Comparison of ENCODE assay signal across 9 cellular contexts in genomic region chr2:162123806-162124758, GRCh38. TPM values are rescaled to one million over a fixed set of nuclear protein-coding genes. Genes with fewer than 3 reads are reported as not detected.
DNase-seq lines count a peak whose midpoint lies in the region; ATAC-seq and TF ChIP-seq lines count a peak whose summit lies in the region.
"Had no signal": no experiment of that assay in that cellular context is flagged by ENCODE, and none has a peak within 500 bp of the region (broad histone marks: within the 10 kb centered on the region; RNA-seq: fewer than 3 reads in every experiment).

No MANE protein-coding gene starts in this region.

- DNase-seq in activated CD4-positive, alpha-beta T cell treated with anti-CD3 and anti-CD28 coated beads, Interleukin-2, amount 10 ng/mL, durations not matched to agents 7 days and 5 days: peak; percentile 42
- DNase-seq in activated CD4-positive, alpha-beta T cell treated with anti-CD3 and anti-CD28 coated beads for 36 hours: no peak
- DNase-seq in NCI-H526 treated with DMSO at 0.1 percent for 48 hours (lab: John Stamatoyannopoulos, UW): peak; percentile 39
- DNase-seq in cardiac fibroblast (ENCODE audit: low read depth in 2 of 2): peak; percentile 77 to 86
- DNase-seq in left colon: no peak
- no peak for DNase-seq in aorta

- H3K4me3 ChIP-seq in cardiac fibroblast (replicated peaks in 1 of 2; ENCODE audit: low read depth in 2 of 2, low read length in 2 of 2): no peak overlapping the region
- no peak overlapping the region for H3K4me3 ChIP-seq in aorta (ENCODE audit: low read length in 2 of 2)

- H3K9me3 ChIP-seq in aorta (ENCODE audit: control insufficient read depth, low read length): no peaks in the 10 kb centered on the region

- no peaks in the 10 kb centered on the region for H3K9me3 Mint-ChIP-seq in activated CD4-positive, alpha-beta T cell treated with anti-CD3 and anti-CD28 coated beads, Interleukin-2, amount 10 ng/mL, durations not matched to agents 7 days and 5 days
- no peaks in the 10 kb centered on the region for H3K9me3 Mint-ChIP-seq in activated CD4-positive, alpha-beta T cell treated with anti-CD3 and anti-CD28 coated beads for 36 hours (ENCODE audit: low read depth)

- no peaks in the 10 kb centered on the region for H3K27me3 ChIP-seq in aorta (ENCODE audit: control insufficient read depth in 1 of 2, insufficient read depth in 2 of 2, low read length in 1 of 2)

- H3K4me1 ChIP-seq in aorta (ENCODE audit: control insufficient read depth in 1 of 2, insufficient read depth in 2 of 2, low read length in 2 of 2): no peaks in the 10 kb centered on the region

- no peak overlapping the region for H3K27ac ChIP-seq in aorta (ENCODE audit: low read depth in 1 of 2, low read length in 2 of 2)

- 26 to 30% methylated on average over 9 of the region's 9 CpGs for WGBS in aorta, 2 donors

- POLR2A ChIA-PET in activated CD4-positive, alpha-beta T cell treated with anti-CD3 and anti-CD28 coated beads, Interleukin-2, amount 10 ng/mL, durations not matched to agents 7 days and 5 days (lab: Charles Lee): no interaction called here
- POLR2A ChIA-PET in activated CD4-positive, alpha-beta T cell treated with anti-CD3 and anti-CD28 coated beads for 36 hours (lab: Charles Lee): no interaction called here

- H3K4me1 Mint-ChIP-seq in activated CD4-positive, alpha-beta T cell treated with anti-CD3 and anti-CD28 coated beads, Interleukin-2, amount 10 ng/mL, durations not matched to agents 7 days and 5 days: peaks cover 40% of the 10 kb centered on the region
- peaks cover 15% of the 10 kb centered on the region for H3K4me1 Mint-ChIP-seq in activated CD4-positive, alpha-beta T cell treated with anti-CD3 and anti-CD28 coated beads for 36 hours

- no peak for ATAC-seq in activated CD4-positive, alpha-beta T cell treated with anti-CD3 and anti-CD28 coated beads for 36 hours
- ATAC-seq in HG03175 (IDR thresholded peaks at IDR 0.05; ENCODE audit: unreplicated experiment) (peak; percentile 37), left colon (peak; percentile 54), aorta (ENCODE audit: low FRiP score) (peak; percentile 72), HG03460 (IDR thresholded peaks at IDR 0.05; ENCODE audit: unreplicated experiment) (no peak)

- peak; percentile 53 for TF ChIP-seq CTCF in cardiac fibroblast (IDR thresholded peaks at IDR 0.05; ENCODE audit: low read depth, low read length)

- no peak overlapping the region for H3K4me3 Mint-ChIP-seq in activated CD4-positive, alpha-beta T cell treated with anti-CD3 and anti-CD28 coated beads, Interleukin-2, amount 10 ng/mL, durations not matched to agents 7 days and 5 days
- H3K4me3 Mint-ChIP-seq in activated CD4-positive, alpha-beta T cell treated with anti-CD3 and anti-CD28 coated beads for 36 hours: no peak overlapping the region

- intact Hi-C loops in activated CD4-positive, alpha-beta T cell treated with anti-CD3 and anti-CD28 coated beads for 36 hours (cut with DNase I, micrococcal nuclease): loop anchor here (1.0 to 5.0 kb wide), 7 partner anchors 52 to 538 kb away; partner anchors contain the start of gene DPP4 (in 1 of the 2)
- intact Hi-C loops in left colon (cut with DNase I, micrococcal nuclease) (loop anchor here in 1 of 2 donors (5.0 to 10.0 kb wide), 2 partner anchors 117 to 539 kb away; no protein-coding TSS in a partner anchor), aorta (cut with DNase I) (loop anchor here (2.0 to 10.0 kb wide), 3 partner anchors 115 to 539 kb away; no protein-coding TSS in a partner anchor)

- H3K36me3 Mint-ChIP-seq in activated CD4-positive, alpha-beta T cell treated with anti-CD3 and anti-CD28 coated beads, Interleukin-2, amount 10 ng/mL, durations not matched to agents 7 days and 5 days (ENCODE audit: low read depth): no peaks in the 10 kb centered on the region
- no peaks in the 10 kb centered on the region for H3K36me3 Mint-ChIP-seq in activated CD4-positive, alpha-beta T cell treated with anti-CD3 and anti-CD28 coated beads for 36 hours (ENCODE audit: low read depth)

- H3K36me3 ChIP-seq in aorta (ENCODE audit: control insufficient read depth in 1 of 2, insufficient read depth in 2 of 2, low read length in 1 of 2): no peaks in the 10 kb centered on the region

- CTCF ChIA-PET in activated CD4-positive, alpha-beta T cell treated with anti-CD3 and anti-CD28 coated beads, Interleukin-2, amount 10 ng/mL, durations not matched to agents 7 days and 5 days (lab: Charles Lee): interaction anchor here (0.5 to 2.5 kb wide), 4 partner anchors 9 to 476 kb away, joined by 3 to 9 read pairs (median 4); no protein-coding TSS in a partner anchor
- CTCF ChIA-PET in activated CD4-positive, alpha-beta T cell treated with anti-CD3 and anti-CD28 coated beads for 36 hours (lab: Charles Lee): interaction anchor here (0.6 to 4.7 kb wide), 23 partner anchors 8 to 536 kb away, joined by 3 to 35 read pairs (median 4); no protein-coding TSS in a partner anchor

- no peak overlapping the region for H3K27ac Mint-ChIP-seq in activated CD4-positive, alpha-beta T cell treated with anti-CD3 and anti-CD28 coated beads, Interleukin-2, amount 10 ng/mL, durations not matched to agents 7 days and 5 days
- H3K27ac Mint-ChIP-seq in activated CD4-positive, alpha-beta T cell treated with anti-CD3 and anti-CD28 coated beads for 36 hours: no peak overlapping the region

- no peaks in the 10 kb centered on the region for H3K27me3 Mint-ChIP-seq in activated CD4-positive, alpha-beta T cell treated with anti-CD3 and anti-CD28 coated beads, Interleukin-2, amount 10 ng/mL, durations not matched to agents 7 days and 5 days
- H3K27me3 Mint-ChIP-seq in activated CD4-positive, alpha-beta T cell treated with anti-CD3 and anti-CD28 coated beads for 36 hours: no peaks in the 10 kb centered on the region

RNA-seq across cellular contexts. Expression of gene GCG, which starts 28.0 kb away (rescaled TPM):
- total RNA-seq in activated CD4-positive, alpha-beta T cell treated with anti-CD3 and anti-CD28 coated beads, Interleukin-2, amount 10 ng/mL, durations not matched to agents 7 days and 5 days: not detected
- total RNA-seq in activated CD4-positive, alpha-beta T cell treated with anti-CD3 and anti-CD28 coated beads for 36 hours: not detected
- 10 to 100 TPM; 55.2 to 55.9 TPM for total RNA-seq in left colon
- under 1 TPM in 1 of 2 donors, not detected in 1; 0.62 TPM for total RNA-seq in aorta
- 1 to 10 TPM in 1 of 2 donors, under 1 TPM in 1; 0.97 to 1.6 TPM for polyA plus RNA-seq in aorta
- total RNA-seq: subcutaneous adipose tissue had no signal

RNA-seq across cellular contexts. Expression of gene DPP4, which starts 50.1 kb away (rescaled TPM):
- total RNA-seq in activated CD4-positive, alpha-beta T cell treated with anti-CD3 and anti-CD28 coated beads, Interleukin-2, amount 10 ng/mL, durations not matched to agents 7 days and 5 days: 100 to 1,000 TPM; 116 to 152 TPM
- 10 to 100 TPM; 15.9 to 22.4 TPM for total RNA-seq in activated CD4-positive, alpha-beta T cell treated with anti-CD3 and anti-CD28 coated beads for 36 hours
- 10 to 100 TPM; 14.7 to 30.1 TPM for total RNA-seq in left colon
- 1 to 10 TPM; 3.5 to 3.7 TPM for total RNA-seq in aorta
- 1 to 10 TPM in 1 of 2 donors, under 1 TPM in 1; 0.20 to 4.1 TPM for polyA plus RNA-seq in aorta

Comparison
In these comparisons a context has a peak if more than half of its experiments do, and no peak if none do; other contexts are left out.
1. DNase-seq: peak in activated CD4-positive, alpha-beta T cell treated with anti-CD3 and anti-CD28 coated beads, Interleukin-2, amount 10 ng/mL, durations not matched to agents 7 days and 5 days (single experiment), NCI-H526 treated with DMSO at 0.1 percent for 48 hours (single experiment) and cardiac fibroblast (2 of 2); none in activated CD4-positive, alpha-beta T cell treated with anti-CD3 and anti-CD28 coated beads for 36 hours (single experiment), left colon (0 of 2) and aorta (0 of 2).
2. ATAC-seq: peak in HG03175 (single experiment), left colon (single experiment) and aorta (single experiment); none in activated CD4-positive, alpha-beta T cell treated with anti-CD3 and anti-CD28 coated beads for 36 hours (single experiment) and HG03460 (single experiment).
3. RNA of gene GCG, which starts 28.0 kb away (total RNA-seq): 55.2 to 55.9 TPM in left colon; 0.62 TPM in aorta, not detected in activated CD4-positive, alpha-beta T cell treated with anti-CD3 and anti-CD28 coated beads, Interleukin-2, amount 10 ng/mL, durations not matched to agents 7 days and 5 days and not detected in activated CD4-positive, alpha-beta T cell treated with anti-CD3 and anti-CD28 coated beads for 36 hours; every median in the first group is over 10 times any median in the second.